ENCODE assay signal across 1 cellular context in the genomic region with DNA sequence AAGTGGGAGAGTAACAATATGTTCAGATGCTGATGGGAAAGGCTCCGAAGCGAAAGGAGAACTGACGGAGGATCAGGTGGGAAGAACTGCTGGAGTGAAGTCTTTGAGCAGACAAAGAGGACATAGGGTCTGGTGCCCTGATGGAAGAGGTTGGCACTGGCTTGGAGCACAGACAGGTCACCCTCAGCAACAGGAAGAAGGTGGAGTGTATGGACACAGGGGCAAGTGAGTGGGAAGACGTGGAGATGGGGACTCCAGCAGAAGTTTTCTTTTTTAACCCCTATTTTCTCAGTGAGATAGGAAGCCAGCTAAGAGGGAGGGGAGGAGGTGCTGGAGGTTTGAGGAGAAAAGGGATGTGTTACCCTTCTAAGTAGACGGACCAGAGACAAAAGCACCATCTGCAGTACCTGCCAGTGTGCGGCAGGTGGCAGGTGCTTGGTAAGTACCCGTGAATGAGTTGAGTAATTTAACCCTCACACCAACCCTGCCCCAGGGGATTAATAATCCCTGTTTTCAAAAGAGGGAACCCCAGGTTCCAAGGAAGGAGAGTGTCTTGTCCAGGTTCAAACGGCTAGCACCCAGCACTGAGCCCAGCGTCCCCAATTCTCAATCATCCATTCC.
TF ChIP-seq lines count a peak whose summit lies in the region.

No MANE protein-coding gene starts in this region.

TF ChIP-seq in endothelial cell of umbilical vein, 7 proteins besides CTCF, POLR2A, EP300 and RAD21:
- TF ChIP-seq, protein P1, sequence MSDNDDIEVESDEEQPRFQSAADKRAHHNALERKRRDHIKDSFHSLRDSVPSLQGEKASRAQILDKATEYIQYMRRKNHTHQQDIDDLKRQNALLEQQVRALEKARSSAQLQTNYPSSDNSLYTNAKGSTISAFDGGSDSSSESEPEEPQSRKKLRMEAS (IDR thresholded peaks at IDR 0.05; ENCODE audit: insufficient read depth, insufficient read length), result no peak
- TF ChIP-seq FOS (IDR thresholded peaks at IDR 0.05; ENCODE audit: borderline replicate concordance, insufficient read depth, low read length) (no peak), MYC (IDR thresholded peaks at IDR 0.05; ENCODE audit: low read depth, low read length) (no peak), POLR2AphosphoS5 (IDR thresholded peaks at IDR 0.05; ENCODE audit: insufficient read depth, low read depth, low read length) (no peak), GATA2 (IDR thresholded peaks at IDR 0.05; ENCODE audit: insufficient read depth, insufficient read length, low read depth, low read length) (no peak), JUN (IDR thresholded peaks at IDR 0.05; ENCODE audit: borderline replicate concordance, insufficient read depth, insufficient read length, low read depth) (no peak), EZH2 (IDR thresholded peaks at IDR 0.05; ENCODE audit: borderline replicate concordance, low read depth, low read length, severe bottlenecking) (no peak)
TF ChIP-seq in endothelial cell of umbilical vein: peak in this region for 0.
